ENCODE assay signal across 9 cellular contexts in the genomic region with DNA sequence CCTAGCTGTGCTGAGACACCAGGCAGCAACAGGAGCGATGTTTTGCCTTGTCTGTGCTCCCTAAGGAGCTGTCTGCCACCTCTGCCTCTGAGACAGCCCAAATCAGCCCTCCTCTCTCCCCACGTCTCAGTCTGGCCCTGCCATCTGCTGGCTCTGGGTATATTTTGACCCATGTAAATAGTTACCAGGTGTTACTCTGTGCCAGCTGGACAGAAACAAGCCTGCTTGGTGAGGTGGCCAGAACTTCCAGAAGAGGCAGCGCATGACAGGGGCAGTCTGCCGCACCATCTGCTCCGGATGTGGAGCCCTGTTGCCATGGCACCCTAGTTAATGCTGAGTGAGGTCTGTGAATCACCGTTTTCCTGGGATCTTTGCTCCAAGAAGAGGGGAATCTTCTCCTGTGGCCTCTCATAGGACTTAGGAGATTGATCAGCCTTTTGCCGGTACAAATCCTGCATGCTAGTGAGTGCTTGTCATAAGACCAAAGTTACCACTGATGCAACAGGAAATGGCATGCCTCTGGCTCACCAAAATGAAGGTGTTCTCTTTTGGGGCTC. TPM values are rescaled to one million over a fixed set of nuclear protein-coding genes. Genes with fewer than 3 reads are reported as not detected.
A peak's percentile ranks its signal among the peaks of the same experiment; 100 is the strongest.
DNase-seq lines count a peak whose midpoint lies in the region; ATAC-seq and TF ChIP-seq lines count a peak whose summit lies in the region.
"Had no signal": no experiment of that assay in that cellular context is flagged by ENCODE, and none has a peak within 500 bp of the region (broad histone marks: within the 10 kb centered on the region; RNA-seq: fewer than 3 reads in every experiment).

No MANE protein-coding gene starts in this region.

- TF ChIP-seq CTCF in hepatocyte (IDR thresholded peaks at IDR 0.05; ENCODE audit: poor library complexity): no peak

- peak; percentile 100 for DNase-seq in GM23248
- peak; percentile 5 for DNase-seq in NCI-H2227 treated with DMSO at 0.1 percent for 48 hours (lab: John Stamatoyannopoulos, UW)
- peak in 54 of 58 donors; percentile 12 to 89 (median 52) for DNase-seq in anterior cingulate cortex (lab: John Stamatoyannopoulos, UW)
- peak; percentile 67 for DNase-seq in hepatocyte (ENCODE audit: low spot score)
- DNase-seq in retina: peak; percentile 63
- DNase-seq in OCI-M1 (lab: John Stamatoyannopoulos, UW): no peak
- DNase-seq in NCI-H526 (lab: John Stamatoyannopoulos, UW): no peak

- H3K27me3 ChIP-seq in GM23248 (replicated peaks; ENCODE audit: insufficient read depth): no peaks in the 10 kb centered on the region
- H3K27me3 ChIP-seq in hepatocyte: no peaks in the 10 kb centered on the region

- in situ Hi-C loops in GM23248 (cut with MboI): no loop called here

- H3K27ac ChIP-seq in GM23248 (peak overlapping the region; percentile 100), hepatocyte (peak overlapping the region; percentile 75)
- H3K27ac ChIP-seq: KMS-11 had no signal

- no peak for ATAC-seq in GM19328 (IDR thresholded peaks at IDR 0.05; ENCODE audit: unreplicated experiment)

- peaks cover 26% of the 10 kb centered on the region for H3K4me1 ChIP-seq in GM23248 (ENCODE audit: insufficient read depth)
- H3K4me1 ChIP-seq in hepatocyte (ENCODE audit: insufficient read depth): peaks cover 12% of the 10 kb centered on the region

- H2AFZ ChIP-seq in GM23248: no peak overlapping the region
- no peak overlapping the region for H2AFZ ChIP-seq in hepatocyte

- H3K9me2 ChIP-seq in GM23248 (ENCODE audit: insufficient read depth): no peaks in the 10 kb centered on the region
- no peaks in the 10 kb centered on the region for H3K9me2 ChIP-seq in hepatocyte (replicated peaks; ENCODE audit: insufficient read depth)

- H3K9me3 ChIP-seq in GM23248 (ENCODE audit: low read depth): no peaks in the 10 kb centered on the region
- no peaks in the 10 kb centered on the region for H3K9me3 ChIP-seq in hepatocyte (ENCODE audit: low read depth)

- H3K4me2 ChIP-seq in GM23248 (ENCODE audit: unreplicated experiment): peak overlapping the region; percentile 93
- H3K4me2 ChIP-seq in hepatocyte: peak overlapping the region; percentile 38
- H3K4me2 ChIP-seq: KMS-11 had no signal

- no peaks in the 10 kb centered on the region for H4K20me1 ChIP-seq in GM23248 (ENCODE audit: insufficient read depth)
- no peaks in the 10 kb centered on the region for H4K20me1 ChIP-seq in hepatocyte (ENCODE audit: insufficient read depth, poor library complexity, severe bottlenecking)

- WGBS in GM23248 (ENCODE audit: low coverage in 1 of 2, low lambda C conversion rate in 2 of 2, missing lambda C conversion rate in 2 of 2), 2 experiments: 1 to 2% methylated on average over 7 of the region's 7 CpGs
- 60% methylated on average over 7 of the region's 7 CpGs for WGBS in hepatocyte (ENCODE audit: low lambda C conversion rate, missing lambda C conversion rate)

- H3K9ac ChIP-seq in GM23248: peak overlapping the region; percentile 96
- H3K9ac ChIP-seq: KMS-11 had no signal

- H3K4me3 ChIP-seq in GM23248 (peak overlapping the region; percentile 64), hepatocyte (no peak overlapping the region)

- no peaks in the 10 kb centered on the region for H3K79me2 ChIP-seq in GM23248 (ENCODE audit: insufficient read depth)
- H3K79me2 ChIP-seq in hepatocyte: no peaks in the 10 kb centered on the region

- H3F3A ChIP-seq in GM23248 (ENCODE audit: insufficient read depth): peaks cover 47% of the 10 kb centered on the region

- H3K36me3 ChIP-seq in GM23248 (ENCODE audit: low read depth) (no peaks in the 10 kb centered on the region), hepatocyte (replicated peaks; ENCODE audit: insufficient read depth, low read depth) (no peaks in the 10 kb centered on the region)

RNA-seq across cellular contexts. Expression of a gene that starts 31.8 kb away (rescaled TPM):
- 1.1 and 8.7 TPM in 2 replicates for total RNA-seq in GM23248 (2014; rRNA removed; shearing (Covaris generic))
- polyA plus RNA-seq in GM23248 (2016; fragmentation: Nextera tagmentation; extraction: Ambion mirVana) (2.2 TPM in 2 replicates), hepatocyte (0.37 and 1.4 TPM in 2 replicates)
- 2.5 and 2.7 TPM in 2 replicates for total RNA-seq in hepatocyte

RNA-seq across cellular contexts. Expression of a gene that starts 37.5 kb away (rescaled TPM):
- total RNA-seq in GM23248 (2014; rRNA removed; shearing (Covaris generic)): 9.6 and 11.3 TPM in 2 replicates
- polyA plus RNA-seq in GM23248 (2016; fragmentation: Nextera tagmentation; extraction: Ambion mirVana) (24.7 and 27.2 TPM in 2 replicates), hepatocyte (7.9 and 9.0 TPM in 2 replicates)
- total RNA-seq in hepatocyte: 4.9 and 5.9 TPM in 2 replicates

RNA-seq across cellular contexts. Expression of a gene that starts 46.1 kb away (rescaled TPM):
- total RNA-seq in GM23248 (2014; rRNA removed; shearing (Covaris generic)): 143 and 236 TPM in 2 replicates
- polyA plus RNA-seq in GM23248 (2016; fragmentation: Nextera tagmentation; extraction: Ambion mirVana) (375 and 387 TPM in 2 replicates), hepatocyte (292 and 328 TPM in 2 replicates)
- 216 and 220 TPM in 2 replicates for total RNA-seq in hepatocyte

RNA-seq across cellular contexts. Expression of a gene that starts 52.8 kb away (rescaled TPM):
- under 0.01 and 0.22 TPM in 2 replicates for total RNA-seq in GM23248 (2014; rRNA removed; shearing (Covaris generic))
- polyA plus RNA-seq in GM23248 (2016; fragmentation: Nextera tagmentation; extraction: Ambion mirVana) (0.20 and 0.30 TPM in 2 replicates), hepatocyte (not detected in 2 replicates)
- 0.17 and 0.20 TPM in 2 replicates for total RNA-seq in hepatocyte

Comparison
In these comparisons a context has a peak if more than half of its experiments do, and no peak if none do; other contexts are left out.
1. DNase-seq: peak in GM23248 (single experiment), NCI-H2227 treated with DMSO at 0.1 percent for 48 hours (single experiment), anterior cingulate cortex (54 of 58), hepatocyte (single experiment) and retina (single experiment); none in OCI-M1 (single experiment) and NCI-H526 (0 of 2).